27 cellular contexts compared by ENCODE assay signal in genomic region chr13:48667136-48667535, GRCh38. TPM values are rescaled to one million over a fixed set of nuclear protein-coding genes. Genes with fewer than 3 reads are reported as not detected.
"Had no signal": no experiment of that assay in that cellular context is flagged by ENCODE, and none has a peak within 500 bp of the region (broad histone marks: within the 10 kb centered on the region; RNA-seq: fewer than 3 reads in every experiment).

No MANE protein-coding gene starts in this region.

- H3K4me1 ChIP-seq: ascending aorta, breast epithelium, esophagus muscularis mucosa, foreskin keratinocyte, gastrocnemius medialis had no signal

- ATAC-seq: activated CD4-positive, CD25-positive, alpha-beta regulatory T cell treated with anti-CD3 and anti-CD28 coated beads, Interleukin-2, amount 50 U/mL, for 24 hours; activated naive CD4-positive, alpha-beta T cell treated with anti-CD3 and anti-CD28 coated beads, Interleukin-2, amount 50 U/mL, for 72 hours; activated T-cell treated with anti-CD3 and anti-CD28 coated beads, Interleukin-2, amount 50 U/mL, for 72 hours; foreskin keratinocyte; gastrocnemius medialis; T-helper 17 cell had no signal

- H3K27me3 ChIP-seq: ascending aorta, breast epithelium, dorsolateral prefrontal cortex, esophagus muscularis mucosa, foreskin keratinocyte, gastrocnemius medialis had no signal

- DNase-seq: activated B cell treated with CpG ODN at 0.5 μM for 24 hours; activated CD4-positive, alpha-beta memory T cell treated with anti-CD3 and anti-CD28 coated beads, Interleukin-2, amount 10 ng/mL, durations not matched to agents 7 days and 5 days; activated CD4-positive, alpha-beta T cell treated with anti-CD3 and anti-CD28 coated beads, Interleukin-2, amount 10 ng/mL, durations not matched to agents 7 days and 5 days; activated CD4-positive, alpha-beta T cell treated with anti-CD3 and anti-CD28 coated beads, Interleukin-2, amount 50 U/mL, for 4 hours; activated CD8-positive, alpha-beta memory T cell treated with anti-CD3 and anti-CD28 coated beads, Interleukin-2, amount 50 U/mL, for 48 hours; activated gamma-delta T cell; activated naive CD4-positive, alpha-beta T cell; activated naive CD4-positive, alpha-beta T cell treated with anti-CD3 and anti-CD28 coated beads, Interleukin-2, amount 10 ng/mL, durations not matched to agents 7 days and 5 days; activated naive CD8-positive, alpha-beta T cell treated with anti-CD3 and anti-CD28 coated beads, Interleukin-2, amount 10 ng/mL, durations not matched to agents 7 days and 5 days; activated T-cell treated with anti-CD3 and anti-CD28 coated beads for 4 hours; activated T-cell treated with anti-CD3 and anti-CD28 coated beads, Interleukin-2, amount 50 U/mL, for 24 hours; activated T-cell treated with anti-CD3 and anti-CD28 coated beads, Interleukin-2, amount 50 U/mL, for 72 hours; dorsolateral prefrontal cortex; effector memory CD4-positive, alpha-beta T cell; erythroblast; foreskin keratinocyte; gastrocnemius medialis; T-helper 1 cell; T-helper 17 cell; T1000; WERI-Rb-1 had no signal

- H3K36me3 ChIP-seq: ascending aorta, breast epithelium, esophagus muscularis mucosa, gastrocnemius medialis, WERI-Rb-1 had no signal

- H3K4me3 ChIP-seq: ascending aorta, breast epithelium, coronary artery, dorsolateral prefrontal cortex, esophagus muscularis mucosa, gastrocnemius medialis had no signal

- H3K27ac ChIP-seq: ascending aorta, breast epithelium, coronary artery, dorsolateral prefrontal cortex, esophagus muscularis mucosa, foreskin keratinocyte, gastrocnemius medialis, WERI-Rb-1 had no signal

- H3K9me3 ChIP-seq: gastrocnemius medialis had no signal

RNA-seq across cellular contexts. Expression of gene CYSLTR2, which starts 13.4 kb away (rescaled TPM):
- total RNA-seq: foreskin keratinocyte had no signal
- polyA plus RNA-seq: foreskin keratinocyte had no signal
